In genomic region chr1:150537732-150538684, GRCh38 we compare ENCODE assay signal across 2 cellular contexts.
TF ChIP-seq lines count a peak whose summit lies in the region.

No MANE protein-coding gene starts in this region.

TF ChIP-seq in GM12878, 131 proteins besides CTCF, POLR2A, EP300 and RAD21:
- TF ChIP-seq SREBF1 (IDR thresholded peaks at IDR 0.05; ENCODE audit: low read length) (no peak), BMI1 (IDR thresholded peaks at IDR 0.05; ENCODE audit: borderline replicate concordance) (no peak), HCFC1 (IDR thresholded peaks at IDR 0.05; ENCODE audit: low read length) (no peak), IKZF1 (conservative IDR thresholded peaks at IDR 0.05) (no peak), RELA (IDR thresholded peaks at IDR 0.05; ENCODE audit: borderline replicate concordance, partially characterized antibody) (no peak), NFYA (IDR thresholded peaks at IDR 0.05; ENCODE audit: borderline replicate concordance, low read depth, low read length) (no peak), RBBP5 (conservative IDR thresholded peaks at IDR 0.05) (no peak), FOXM1 (IDR thresholded peaks at IDR 0.05; ENCODE audit: low read depth, low read length) (no peak), NR2C1 (IDR thresholded peaks at IDR 0.05) (no peak), MYC (IDR thresholded peaks at IDR 0.05; ENCODE audit: insufficient read depth, insufficient read length, insufficient replicate concordance, low read length, severe bottlenecking) (no peak), CBFB (IDR thresholded peaks at IDR 0.05; ENCODE audit: low read depth) (no peak), KLF5 (IDR thresholded peaks at IDR 0.05; ENCODE audit: partially characterized antibody) (no peak), ZNF207 (IDR thresholded peaks at IDR 0.05; ENCODE audit: borderline replicate concordance) (no peak), CHD1 (IDR thresholded peaks at IDR 0.05; ENCODE audit: low read depth, low read length) (no peak), ZNF274 (IDR thresholded peaks at IDR 0.05; ENCODE audit: insufficient read depth, insufficient read length) (no peak), BRCA1 (IDR thresholded peaks at IDR 0.05; ENCODE audit: low read depth, low read length) (no peak), CHD4 (IDR thresholded peaks at IDR 0.05) (no peak), TARDBP (IDR thresholded peaks at IDR 0.05; ENCODE audit: borderline replicate concordance) (no peak)
- TF ChIP-seq, protein P1, sequence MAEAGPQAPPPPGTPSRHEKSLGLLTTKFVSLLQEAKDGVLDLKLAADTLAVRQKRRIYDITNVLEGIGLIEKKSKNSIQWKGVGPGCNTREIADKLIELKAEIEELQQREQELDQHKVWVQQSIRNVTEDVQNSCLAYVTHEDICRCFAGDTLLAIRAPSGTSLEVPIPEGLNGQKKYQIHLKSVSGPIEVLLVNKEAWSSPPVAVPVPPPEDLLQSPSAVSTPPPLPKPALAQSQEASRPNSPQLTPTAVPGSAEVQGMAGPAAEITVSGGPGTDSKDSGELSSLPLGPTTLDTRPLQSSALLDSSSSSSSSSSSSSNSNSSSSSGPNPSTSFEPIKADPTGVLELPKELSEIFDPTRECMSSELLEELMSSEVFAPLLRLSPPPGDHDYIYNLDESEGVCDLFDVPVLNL (IDR thresholded peaks at IDR 0.05; ENCODE audit: low read depth, low read length): no peak

TF ChIP-seq in HEK293T, 16 proteins besides CTCF, POLR2A, EP300 and RAD21:
- TF ChIP-seq BHLHE40 (IDR thresholded peaks at IDR 0.05; ENCODE audit: borderline replicate concordance) (no peak), ELF4 (IDR thresholded peaks at IDR 0.05) (no peak), SUZ12 (IDR thresholded peaks at IDR 0.05) (no peak), CTBP1 (IDR thresholded peaks at IDR 0.05; ENCODE audit: borderline replicate concordance) (no peak), L3MBTL2 (conservative IDR thresholded peaks at IDR 0.05) (no peak)
